ENCODE assay signal across 8 cellular contexts in genomic region chr4:70722199-70722791, GRCh38. TPM values are rescaled to one million over a fixed set of nuclear protein-coding genes. Genes with fewer than 3 reads are reported as not detected.
DNase-seq lines count a peak whose midpoint lies in the region; ATAC-seq and TF ChIP-seq lines count a peak whose summit lies in the region.

No MANE protein-coding gene starts in this region.

- CTCF ChIA-PET in activated CD8-positive, alpha-beta memory T cell treated with anti-CD3 and anti-CD28 coated beads, Interleukin-2, amount 10 ng/mL, durations not matched to agents 7 days and 5 days (lab: Charles Lee): interaction anchor here (0.9 to 5.1 kb wide), 4 partner anchors 13 to 18 kb away, joined by 3 to 24 read pairs (median 5); no protein-coding TSS in a partner anchor
- CTCF ChIA-PET in GM10248 (lab: Yijun Ruan, JAX): interaction anchor here (0.9 to 5.1 kb wide), 5 partner anchors 9 to 271 kb away, joined by 3 to 40 read pairs (median 3); partner anchors contain the start of gene DCK

- H3K4me1 Mint-ChIP-seq in activated CD8-positive, alpha-beta memory T cell treated with anti-CD3 and anti-CD28 coated beads, Interleukin-2, amount 10 ng/mL, durations not matched to agents 7 days and 5 days: peaks cover 16% of the 10 kb centered on the region

- H3K27me3 Mint-ChIP-seq in activated CD8-positive, alpha-beta memory T cell treated with anti-CD3 and anti-CD28 coated beads, Interleukin-2, amount 10 ng/mL, durations not matched to agents 7 days and 5 days: no peaks in the 10 kb centered on the region

- peak; percentile 75 for ATAC-seq in activated CD8-positive, alpha-beta memory T cell treated with anti-CD3 and anti-CD28 coated beads, Interleukin-2, amount 10 ng/mL, durations not matched to agents 7 days and 5 days
- ATAC-seq in HG03520 (IDR thresholded peaks at IDR 0.05; ENCODE audit: unreplicated experiment): no peak

- TF ChIP-seq CTCF in GM10248 (IDR thresholded peaks at IDR 0.05; ENCODE audit: control extremely low read depth, extremely low read depth, low read depth, missing control alignments): no peak

- POLR2A ChIA-PET in GM10248 (lab: Yijun Ruan, JAX): no interaction called here

- peak overlapping the region; percentile 7 for H3K4me3 Mint-ChIP-seq in activated CD8-positive, alpha-beta memory T cell treated with anti-CD3 and anti-CD28 coated beads, Interleukin-2, amount 10 ng/mL, durations not matched to agents 7 days and 5 days

- no peaks in the 10 kb centered on the region for H3K9me3 Mint-ChIP-seq in activated CD8-positive, alpha-beta memory T cell treated with anti-CD3 and anti-CD28 coated beads, Interleukin-2, amount 10 ng/mL, durations not matched to agents 7 days and 5 days (ENCODE audit: low read depth)

- peak; percentile 62 for DNase-seq in activated CD8-positive, alpha-beta memory T cell treated with anti-CD3 and anti-CD28 coated beads, Interleukin-2, amount 10 ng/mL, durations not matched to agents 7 days and 5 days
- DNase-seq in activated CD8-positive, alpha-beta memory T cell treated with anti-CD3 and anti-CD28 coated beads for 24 hours: no peak
- peak; percentile 38 for DNase-seq in activated CD4-positive, alpha-beta T cell treated with anti-CD3 and anti-CD28 coated beads, Interleukin-2, amount 50 U/mL, for 1 hour
- DNase-seq in fibroblast of gingiva (ENCODE audit: low read depth) (peak; percentile 75), pons (ENCODE audit: low spot score) (peak; percentile 43), GM10248 (ENCODE audit: extremely low spot score) (no peak), GM19240 (ENCODE audit: insufficient read length, low spot score) (no peak)

- peak overlapping the region; percentile 7 for H3K27ac Mint-ChIP-seq in activated CD8-positive, alpha-beta memory T cell treated with anti-CD3 and anti-CD28 coated beads, Interleukin-2, amount 10 ng/mL, durations not matched to agents 7 days and 5 days

- H3K36me3 Mint-ChIP-seq in activated CD8-positive, alpha-beta memory T cell treated with anti-CD3 and anti-CD28 coated beads, Interleukin-2, amount 10 ng/mL, durations not matched to agents 7 days and 5 days: no peaks in the 10 kb centered on the region

RNA-seq across cellular contexts. Expression of gene RUFY3, which starts 0.5 kb away (rescaled TPM):
- total RNA-seq in activated CD8-positive, alpha-beta memory T cell treated with anti-CD3 and anti-CD28 coated beads, Interleukin-2, amount 10 ng/mL, durations not matched to agents 7 days and 5 days: 10 to 100 TPM; 12.7 to 22.8 TPM

RNA-seq across cellular contexts. Expression of gene UTP3, which starts 34.0 kb away (rescaled TPM):
- total RNA-seq in activated CD8-positive, alpha-beta memory T cell treated with anti-CD3 and anti-CD28 coated beads, Interleukin-2, amount 10 ng/mL, durations not matched to agents 7 days and 5 days: 10 to 100 TPM; 28.0 to 33.6 TPM

RNA-seq across cellular contexts. Expression of gene JCHAIN, which starts 56.0 kb away (rescaled TPM):
- not detected for total RNA-seq in activated CD8-positive, alpha-beta memory T cell treated with anti-CD3 and anti-CD28 coated beads, Interleukin-2, amount 10 ng/mL, durations not matched to agents 7 days and 5 days

Comparison
In these comparisons a context has a peak if more than half of its experiments do, and no peak if none do; other contexts are left out.
1. DNase-seq: peak in activated CD8-positive, alpha-beta memory T cell treated with anti-CD3 and anti-CD28 coated beads, Interleukin-2, amount 10 ng/mL, durations not matched to agents 7 days and 5 days (single experiment), activated CD4-positive, alpha-beta T cell treated with anti-CD3 and anti-CD28 coated beads, Interleukin-2, amount 50 U/mL, for 1 hour (single experiment), fibroblast of gingiva (single experiment) and pons (single experiment); none in activated CD8-positive, alpha-beta memory T cell treated with anti-CD3 and anti-CD28 coated beads for 24 hours (single experiment), GM10248 (single experiment) and GM19240 (single experiment).